ENCODE assay signal across 9 cellular contexts in genomic region chr10:122023257-122023656, GRCh38. TPM values are rescaled to one million over a fixed set of nuclear protein-coding genes. Genes with fewer than 3 reads are reported as not detected.
DNase-seq lines count a peak whose midpoint lies in the region; ATAC-seq and TF ChIP-seq lines count a peak whose summit lies in the region.
"Not testable (repeated sequence)": the region's sequence is repeated elsewhere in the genome, so short reads cannot be mapped to it uniquely, and the experiment has no call there.
"Had no signal": no experiment of that assay in that cellular context is flagged by ENCODE, and none has a peak within 500 bp of the region (broad histone marks: within the 10 kb centered on the region; RNA-seq: fewer than 3 reads in every experiment).

No MANE protein-coding gene starts in this region.

- H3K4me1 ChIP-seq in esophagus muscularis mucosa (peaks cover 5 to 56% (median 34%) of the 10 kb centered on the region in 4 donors), gastroesophageal sphincter (peaks cover 0 to 49% (median 0%) of the 10 kb centered on the region in 3 donors), psoas muscle (peaks cover 35% of the 10 kb centered on the region), gastrocnemius medialis (peaks cover 43 to 46% of the 10 kb centered on the region in 2 donors)

- 97% methylated on average over 7 of the region's 7 CpGs for whole genome bisulfite sequencing in esophagus muscularis mucosa
- 93% methylated on average over 3 of the region's 7 CpGs; no CpG with 5 or more reads in 1 of the 2 donors for WGBS in gastroesophageal sphincter (ENCODE audit: low coverage in 1 of 2), 2 donors
- 96 to 97% (median 96%) methylated on average over 7 of the region's 7 CpGs for WGBS in psoas muscle, 3 donors

- not testable (repeated sequence) for TF ChIP-seq POLR2A in esophagus muscularis mucosa (IDR thresholded peaks at IDR 0.05; ENCODE audit: low read depth); gastroesophageal sphincter (IDR thresholded peaks at IDR 0.05); gastrocnemius medialis (IDR thresholded peaks at IDR 0.05)

- H3K27me3 ChIP-seq in esophagus muscularis mucosa; gastroesophageal sphincter; psoas muscle (ENCODE audit: insufficient read depth in 3 of 3, low read length in 2 of 3); gastrocnemius medialis: not testable (repeated sequence)

- in situ Hi-C loops in gastrocnemius medialis (cut with MboI; ENCODE audit: low sequenced_read_pairs in 4 of 4) = not testable (repeated sequence)

- TF ChIP-seq CTCF in VCaP (conservative IDR thresholded peaks at IDR 0.05); esophagus muscularis mucosa (IDR thresholded peaks at IDR 0.05); gastroesophageal sphincter (IDR thresholded peaks at IDR 0.05); psoas muscle (IDR thresholded peaks at IDR 0.05); gastrocnemius medialis (IDR thresholded peaks at IDR 0.05 in 4 of 5, conservative IDR thresholded peaks at IDR 0.05 in 1 of 5): not testable (repeated sequence)

- TF ChIP-seq EP300 in esophagus muscularis mucosa (IDR thresholded peaks at IDR 0.05); gastroesophageal sphincter (IDR thresholded peaks at IDR 0.05): not testable (repeated sequence)

- not testable (repeated sequence) for H3K4me3 ChIP-seq in esophagus muscularis mucosa, gastroesophageal sphincter, psoas muscle, gastrocnemius medialis

- peak overlapping the region; percentile 90; the same call in 1 of the 2 replicates for H3K27ac ChIP-seq in VCaP
- peak overlapping the region; percentile 83 to 88 (median 85) for H3K27ac ChIP-seq in esophagus muscularis mucosa (replicated peaks in 1 of 4)
- peak overlapping the region in 3 of 4 donors; percentile 79 to 90 (median 86) for H3K27ac ChIP-seq in gastroesophageal sphincter
- peak overlapping the region; percentile 98 for H3K27ac ChIP-seq in psoas muscle
- H3K27ac ChIP-seq in gastrocnemius medialis = peak overlapping the region; percentile 91 to 98 (median 95)

- not testable (repeated sequence) for DNase-seq in esophagus muscularis mucosa (ENCODE audit: extremely low spot score); psoas muscle; gastrocnemius medialis

- intact Hi-C loops in esophagus muscularis mucosa (cut with DNase I); psoas muscle (cut with DNase I); gastrocnemius medialis (cut with DNase I; ENCODE audit: low total_unique reads): not testable (repeated sequence)

- ATAC-seq in gastroesophageal sphincter, psoas muscle, gastrocnemius medialis: not testable (repeated sequence)

- H3K36me3 ChIP-seq in esophagus muscularis mucosa = peaks cover 0 to 12% (median 0%) of the 10 kb centered on the region in 4 donors
- not testable (repeated sequence) for H3K36me3 ChIP-seq in gastroesophageal sphincter, gastrocnemius medialis
- peaks cover 0 to 37% of the 10 kb centered on the region in 2 donors for H3K36me3 ChIP-seq in psoas muscle (ENCODE audit: insufficient read depth in 1 of 2, low read depth in 1 of 2)

- not testable (repeated sequence) for H3K9me3 ChIP-seq in esophagus muscularis mucosa, gastroesophageal sphincter, psoas muscle, gastrocnemius medialis

RNA-seq across cellular contexts. Expression of gene TACC2, which starts 34.3 kb away (rescaled TPM):
- total RNA-seq in esophagus muscularis mucosa (10 to 100 TPM; 53.7 to 99.4 (median 75.6) TPM), gastroesophageal sphincter (100 to 1,000 TPM in 1 of 4 donors, 10 to 100 TPM in 3; 63.1 to 102 (median 74.9) TPM), psoas muscle (100 to 1,000 TPM; 313 to 439 (median 431) TPM), gastrocnemius medialis (100 to 1,000 TPM; 105 to 334 (median 235) TPM)
- 100 to 1,000 TPM in 2 of 3 donors, 10 to 100 TPM in 1; 44.0 to 168 (median 148) TPM for polyA plus RNA-seq in psoas muscle
- total RNA-seq: CD4-positive, alpha-beta memory T cell; CD4-positive, CD25-positive, alpha-beta regulatory T cell; CD8-positive, alpha-beta memory T cell had no signal
- polyA plus RNA-seq: CD14-positive monocyte; CD4-positive, alpha-beta memory T cell; CD4-positive, CD25-positive, alpha-beta regulatory T cell; CD8-positive, alpha-beta memory T cell had no signal

RNA-seq across cellular contexts. Expression of gene NSMCE4A, which starts 48.2 kb away (rescaled TPM):
- total RNA-seq in esophagus muscularis mucosa = 10 to 100 TPM; 63.9 to 96.8 (median 82.0) TPM
- 100 to 1,000 TPM in 1 of 4 donors, 10 to 100 TPM in 3; 65.2 to 135 (median 85.1) TPM for total RNA-seq in gastroesophageal sphincter
- 10 to 100 TPM; 10.7 to 17.7 (median 14.6) TPM for total RNA-seq in psoas muscle
- polyA plus RNA-seq in psoas muscle = 10 to 100 TPM; 11.9 to 41.9 (median 21.2) TPM
- total RNA-seq in gastrocnemius medialis = 10 to 100 TPM; 20.1 to 37.7 (median 26.9) TPM
